1 cellular context compared by ENCODE assay signal in the genomic region with DNA sequence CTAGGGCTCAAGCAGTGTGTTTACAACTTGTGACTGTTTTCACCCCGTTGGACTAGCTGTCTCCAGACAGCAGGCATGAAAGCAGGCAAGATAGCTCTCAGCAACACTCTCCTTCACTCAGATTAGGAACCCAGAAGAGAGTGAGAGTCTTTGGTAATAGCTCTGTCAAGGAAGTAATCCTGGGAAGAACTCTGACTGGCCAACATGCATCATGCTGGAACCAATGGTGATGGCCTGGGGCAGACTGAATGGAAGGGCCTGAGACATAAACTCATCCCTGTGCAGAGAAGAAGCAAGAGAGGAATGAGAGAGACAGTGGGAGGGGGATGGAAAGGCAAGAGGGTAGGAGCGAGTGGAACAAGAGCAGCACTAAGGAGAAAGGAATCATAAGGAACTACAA.
TF ChIP-seq lines count a peak whose summit lies in the region.

No MANE protein-coding gene starts in this region.

TF ChIP-seq in GM12878, 131 proteins besides CTCF, POLR2A, EP300 and RAD21:
- TF ChIP-seq, protein P1, sequence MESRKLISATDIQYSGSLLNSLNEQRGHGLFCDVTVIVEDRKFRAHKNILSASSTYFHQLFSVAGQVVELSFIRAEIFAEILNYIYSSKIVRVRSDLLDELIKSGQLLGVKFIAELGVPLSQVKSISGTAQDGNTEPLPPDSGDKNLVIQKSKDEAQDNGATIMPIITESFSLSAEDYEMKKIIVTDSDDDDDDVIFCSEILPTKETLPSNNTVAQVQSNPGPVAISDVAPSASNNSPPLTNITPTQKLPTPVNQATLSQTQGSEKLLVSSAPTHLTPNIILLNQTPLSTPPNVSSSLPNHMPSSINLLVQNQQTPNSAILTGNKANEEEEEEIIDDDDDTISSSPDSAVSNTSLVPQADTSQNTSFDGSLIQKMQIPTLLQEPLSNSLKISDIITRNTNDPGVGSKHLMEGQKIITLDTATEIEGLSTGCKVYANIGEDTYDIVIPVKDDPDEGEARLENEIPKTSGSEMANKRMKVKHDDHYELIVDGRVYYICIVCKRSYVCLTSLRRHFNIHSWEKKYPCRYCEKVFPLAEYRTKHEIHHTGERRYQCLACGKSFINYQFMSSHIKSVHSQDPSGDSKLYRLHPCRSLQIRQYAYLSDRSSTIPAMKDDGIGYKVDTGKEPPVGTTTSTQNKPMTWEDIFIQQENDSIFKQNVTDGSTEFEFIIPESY (IDR thresholded peaks at IDR 0.05) = no peak
- no peak for TF ChIP-seq ZSCAN29 (IDR thresholded peaks at IDR 0.05)
- TF ChIP-seq, protein P2, sequence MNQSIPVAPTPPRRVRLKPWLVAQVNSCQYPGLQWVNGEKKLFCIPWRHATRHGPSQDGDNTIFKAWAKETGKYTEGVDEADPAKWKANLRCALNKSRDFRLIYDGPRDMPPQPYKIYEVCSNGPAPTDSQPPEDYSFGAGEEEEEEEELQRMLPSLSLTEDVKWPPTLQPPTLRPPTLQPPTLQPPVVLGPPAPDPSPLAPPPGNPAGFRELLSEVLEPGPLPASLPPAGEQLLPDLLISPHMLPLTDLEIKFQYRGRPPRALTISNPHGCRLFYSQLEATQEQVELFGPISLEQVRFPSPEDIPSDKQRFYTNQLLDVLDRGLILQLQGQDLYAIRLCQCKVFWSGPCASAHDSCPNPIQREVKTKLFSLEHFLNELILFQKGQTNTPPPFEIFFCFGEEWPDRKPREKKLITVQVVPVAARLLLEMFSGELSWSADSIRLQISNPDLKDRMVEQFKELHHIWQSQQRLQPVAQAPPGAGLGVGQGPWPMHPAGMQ (IDR thresholded peaks at IDR 0.05; ENCODE audit: borderline replicate concordance) = no peak
- no peak for TF ChIP-seq RCOR1 (conservative IDR thresholded peaks at IDR 0.05; ENCODE audit: low read depth, low read length)
